In genomic region chr19:464146-464545, GRCh38 we compare ENCODE assay signal across 1 cellular context.
TF ChIP-seq lines count a peak whose summit lies in the region.

No MANE protein-coding gene starts in this region.

TF ChIP-seq in H1, 55 proteins besides CTCF, POLR2A, EP300 and RAD21:
- TF ChIP-seq, protein P1, sequence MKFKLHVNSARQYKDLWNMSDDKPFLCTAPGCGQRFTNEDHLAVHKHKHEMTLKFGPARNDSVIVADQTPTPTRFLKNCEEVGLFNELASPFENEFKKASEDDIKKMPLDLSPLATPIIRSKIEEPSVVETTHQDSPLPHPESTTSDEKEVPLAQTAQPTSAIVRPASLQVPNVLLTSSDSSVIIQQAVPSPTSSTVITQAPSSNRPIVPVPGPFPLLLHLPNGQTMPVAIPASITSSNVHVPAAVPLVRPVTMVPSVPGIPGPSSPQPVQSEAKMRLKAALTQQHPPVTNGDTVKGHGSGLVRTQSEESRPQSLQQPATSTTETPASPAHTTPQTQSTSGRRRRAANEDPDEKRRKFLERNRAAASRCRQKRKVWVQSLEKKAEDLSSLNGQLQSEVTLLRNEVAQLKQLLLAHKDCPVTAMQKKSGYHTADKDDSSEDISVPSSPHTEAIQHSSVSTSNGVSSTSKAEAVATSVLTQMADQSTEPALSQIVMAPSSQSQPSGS (IDR thresholded peaks at IDR 0.05; ENCODE audit: low read length), result no peak
- TF ChIP-seq GTF2F1 (IDR thresholded peaks at IDR 0.05; ENCODE audit: borderline replicate concordance, low read depth, low read length) (no peak), CREB1 (IDR thresholded peaks at IDR 0.05) (no peak), NRF1 (IDR thresholded peaks at IDR 0.05; ENCODE audit: low read depth, low read length) (no peak)
